Comparison of ENCODE assay signal across 35 cellular contexts in genomic region chr6:78259935-78260334, GRCh38.
"Had no signal": no experiment of that assay in that cellular context is flagged by ENCODE, and none has a peak within 500 bp of the region (broad histone marks: within the 10 kb centered on the region; RNA-seq: fewer than 3 reads in every experiment).

No MANE protein-coding gene starts in this region.

- DNase-seq: Karpas-422, Kasumi-1, MG63, MM.1S, MV-4-11, NCI-H1048, NCI-H1092, NCI-H1092 treated with DMSO at 0.1 percent for 48 hours, NCI-H1105, NCI-H1105 treated with DMSO at 0.1 percent for 48 hours, NCI-H1417, NCI-H1417 treated with DMSO at 0.1 percent for 48 hours, NCI-H1436, NCI-H1436 treated with DMSO at 0.1 percent for 48 hours, NCI-H146, NCI-H1694, NCI-H1694 treated with DMSO at 0.1 percent for 48 hours, NCI-H187, NCI-H187 treated with DMSO at 0.1 percent for 48 hours, NCI-H1930, NCI-H2029, NCI-H2029 treated with DMSO at 0.1 percent for 48 hours, NCI-H2081, NCI-H2081 treated with DMSO at 0.1 percent for 48 hours, NCI-H2107, NCI-H2171, NCI-H2171 treated with DMSO at 0.1 percent for 48 hours, NCI-H2227 treated with DMSO at 0.1 percent for 48 hours, NCI-H226, NCI-H345, NCI-H446, NCI-H446 treated with DMSO at 0.1 percent for 48 hours, NCI-H510A, NCI-H510A treated with DMSO at 0.1 percent for 48 hours, NCI-H524 had no signal

- H3K36me3 ChIP-seq: MG63 had no signal

- H3K4me3 ChIP-seq: MG63 had no signal
